ENCODE assay signal across 17 cellular contexts in the genomic region with DNA sequence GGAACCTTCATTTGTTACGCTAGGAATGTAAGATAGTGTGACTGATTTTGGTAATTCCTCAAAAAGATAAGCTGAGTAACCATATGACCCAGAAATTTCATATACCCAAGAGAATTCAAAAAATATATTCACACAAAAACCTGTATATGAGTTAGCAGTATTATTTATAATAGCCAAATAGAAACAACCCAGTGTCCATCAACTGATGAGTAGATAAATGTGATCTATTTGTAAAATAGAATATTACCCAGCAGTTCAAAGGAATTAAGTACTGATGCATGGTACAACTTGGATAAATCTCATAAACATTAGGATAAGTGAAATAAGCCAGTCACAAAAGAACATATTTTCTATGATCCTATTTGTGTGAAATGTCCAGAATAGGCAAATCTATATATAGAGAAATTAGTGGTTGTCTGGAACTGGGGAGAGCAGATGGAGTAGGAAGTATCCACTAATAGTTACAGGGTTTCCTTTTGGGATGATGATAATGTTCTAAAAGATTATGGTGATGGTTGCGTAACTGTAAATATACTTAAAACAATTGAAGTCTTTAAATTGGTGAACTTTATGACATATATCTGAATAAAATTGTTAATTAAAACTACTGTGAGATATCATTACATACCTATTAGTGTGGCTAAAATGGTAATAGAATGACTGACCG.
"Had no signal": no experiment of that assay in that cellular context is flagged by ENCODE, and none has a peak within 500 bp of the region (broad histone marks: within the 10 kb centered on the region; RNA-seq: fewer than 3 reads in every experiment).

No MANE protein-coding gene starts in this region.

- H3K4me3 Mint-ChIP-seq: activated CD8-positive, alpha-beta T cell treated with anti-CD3 and anti-CD28 coated beads, Interleukin-2, amount 10 ng/mL, durations not matched to agents 7 days and 5 days; activated T-helper 17 cell treated with anti-CD3 and anti-CD28 coated beads, Interleukin-2, amount 50 U/mL, for 72 hours; T-cell; T-helper 2 cell treated with Interferon-gamma antibody and Interleukin-4, amounts not matched to agents 5 μg/mL and 100 μg/mL, for 36 hours had no signal

- H3K9me3 Mint-ChIP-seq: activated T-helper 17 cell treated with anti-CD3 and anti-CD28 coated beads, Interleukin-2, amount 50 U/mL, for 72 hours; T-cell; T-helper 2 cell treated with Interferon-gamma antibody and Interleukin-4, amounts not matched to agents 5 μg/mL and 100 μg/mL, for 36 hours had no signal

- DNase-seq: activated CD4-positive, alpha-beta T cell treated with anti-CD3 and anti-CD28 coated beads for 1 hour; activated CD4-positive, alpha-beta T cell treated with anti-CD3 and anti-CD28 coated beads, Interleukin-2, amount 50 U/mL, for 1 hour; activated CD8-positive, alpha-beta T cell treated with anti-CD3 and anti-CD28 coated beads, Interleukin-2, amount 10 ng/mL, durations not matched to agents 7 days and 5 days; amygdala; cortex of kidney; heart right ventricle; islet precursor cell; left cardiac atrium; nucleus accumbens; stimulated activated CD4-positive, alpha-beta T cell treated with anti-CD3 and anti-CD28 coated beads, Interleukin-2, amount 100 ng/mL, for 48 hours; stimulated activated CD8-positive, alpha-beta memory T cell treated with anti-CD3 and anti-CD28 coated beads, Interleukin-4, amount 100 ng/mL, for 48 hours; stimulated activated naive CD4-positive, alpha-beta T cell; T-cell; tibial artery; WERI-Rb-1 had no signal

- H3K36me3 ChIP-seq: tibial artery had no signal

- H3K27ac ChIP-seq: heart right ventricle, tibial artery, WERI-Rb-1 had no signal

- H3K9me3 ChIP-seq: heart right ventricle, tibial artery had no signal

- H3K4me3 ChIP-seq: heart right ventricle, tibial artery had no signal

- H3K27ac Mint-ChIP-seq: activated CD8-positive, alpha-beta T cell treated with anti-CD3 and anti-CD28 coated beads, Interleukin-2, amount 10 ng/mL, durations not matched to agents 7 days and 5 days; activated T-helper 17 cell treated with anti-CD3 and anti-CD28 coated beads, Interleukin-2, amount 50 U/mL, for 72 hours; T-cell; T-helper 2 cell treated with Interferon-gamma antibody and Interleukin-4, amounts not matched to agents 5 μg/mL and 100 μg/mL, for 36 hours had no signal

- H3K27me3 Mint-ChIP-seq: activated T-helper 17 cell treated with anti-CD3 and anti-CD28 coated beads, Interleukin-2, amount 50 U/mL, for 72 hours; T-cell had no signal

- H3K27me3 ChIP-seq: heart right ventricle, tibial artery had no signal

- ATAC-seq: activated T-helper 17 cell treated with anti-CD3 and anti-CD28 coated beads, Interleukin-2, amount 50 U/mL, for 72 hours; left cardiac atrium had no signal
